20 cellular contexts compared by ENCODE assay signal in genomic region chr20:24668384-24668702, GRCh38.
"Had no signal": no experiment of that assay in that cellular context is flagged by ENCODE, and none has a peak within 500 bp of the region (broad histone marks: within the 10 kb centered on the region; RNA-seq: fewer than 3 reads in every experiment).

No MANE protein-coding gene starts in this region.

- FAIRE-seq: endometrium, frontal cortex, urothelium cell line had no signal

- H3K9me3 Mint-ChIP-seq: mesothelial cell of epicardium; natural killer cell; neural crest cell; stimulated activated naive B cell treated with anti-CD40 and anti-IgM and Interleukin-4, amounts not matched to agents 10 μg/mL and 1 μg/mL and 100 μg/mL, for 72 hours; type B pancreatic cell had no signal

- H3K4me1 ChIP-seq: heart left ventricle, thyroid gland had no signal

- H3K27ac ChIP-seq: heart left ventricle, ovary, thyroid gland had no signal

- ATAC-seq: heart left ventricle; left lobe of liver; natural killer cell; right cardiac atrium; stimulated activated naive B cell treated with anti-CD40 and anti-IgM and Interleukin-4, amounts not matched to agents 10 μg/mL and 1 μg/mL and 100 μg/mL, for 72 hours had no signal

- H3K4me3 ChIP-seq: heart left ventricle, ovary, thyroid gland had no signal

- H3K9me3 ChIP-seq: heart left ventricle, ovary, thyroid gland had no signal

- DNase-seq: effector memory CD4-positive, alpha-beta T cell; heart left ventricle; hippocampal formation; kidney glomerular epithelial cell; natural killer cell; ovary; stimulated activated CD4-positive, alpha-beta T cell treated with anti-CD3 and anti-CD28 coated beads, Interleukin-15, amount 100 ng/mL, for 24 hours; stimulated activated CD4-positive, alpha-beta T cell treated with anti-CD3 and anti-CD28 coated beads, Interleukin-1b, Interleukin-23, amount 100 ng/mL, for 48 hours; stimulated activated CD4-positive, alpha-beta T cell treated with anti-CD3 and anti-CD28 coated beads, Interleukin-4, amount 100 ng/mL, for 24 hours; stimulated activated naive B cell treated with anti-CD40 and anti-IgM and Interleukin-4, amounts not matched to agents 10 μg/mL and 1 μg/mL and 100 μg/mL, for 72 hours; thyroid gland had no signal

- H3K27ac Mint-ChIP-seq: mesothelial cell of epicardium; natural killer cell; progenitor cell of endocrine pancreas; stimulated activated naive B cell treated with anti-CD40 and anti-IgM and Interleukin-4, amounts not matched to agents 10 μg/mL and 1 μg/mL and 100 μg/mL, for 72 hours; type B pancreatic cell had no signal

- H3K36me3 Mint-ChIP-seq: mesothelial cell of epicardium; natural killer cell; stimulated activated naive B cell treated with anti-CD40 and anti-IgM and Interleukin-4, amounts not matched to agents 10 μg/mL and 1 μg/mL and 100 μg/mL, for 72 hours had no signal

- H3K36me3 ChIP-seq: ovary, thyroid gland had no signal
